Comparison of ENCODE assay signal across 8 cellular contexts in the genomic region with DNA sequence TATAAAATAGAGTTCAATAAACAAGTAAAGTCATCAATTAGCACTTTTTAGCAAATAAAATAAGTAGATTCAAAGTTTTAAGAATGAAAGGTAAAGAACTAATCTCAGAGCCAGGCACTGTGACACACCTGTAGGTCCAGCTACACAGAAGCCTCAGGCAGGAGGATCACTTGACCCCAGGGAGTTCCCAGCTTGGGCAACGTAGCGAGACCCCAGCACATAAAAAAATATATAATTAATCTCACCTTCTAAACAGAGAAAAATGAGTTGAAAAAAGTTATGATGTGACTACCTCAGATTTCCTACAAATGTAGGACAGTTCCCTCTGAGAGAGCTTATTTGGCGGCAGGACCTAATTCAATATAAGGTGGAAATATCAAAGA. TPM values are rescaled to one million over a fixed set of nuclear protein-coding genes. Genes with fewer than 3 reads are reported as not detected.
DNase-seq lines count a peak whose midpoint lies in the region; ATAC-seq and TF ChIP-seq lines count a peak whose summit lies in the region.

No MANE protein-coding gene starts in this region.

- H3K4me2 ChIP-seq in HCT116 (ENCODE audit: low read length): no peak overlapping the region

- no peak for TF ChIP-seq RAD21 in HCT116 (IDR thresholded peaks at IDR 0.05; ENCODE audit: low read depth)

- no peak overlapping the region for H3K9ac ChIP-seq in HCT116 (ENCODE audit: low read length)

- no peak for TF ChIP-seq CTCF in HCT116 (IDR thresholded peaks at IDR 0.05 in 2 of 3, conservative IDR thresholded peaks at IDR 0.05 in 1 of 3; ENCODE audit: borderline replicate concordance in 1 of 3, insufficient read depth in 1 of 3, low read depth in 2 of 3, low read length in 2 of 3)

- ATAC-seq in HCT116: no peak
- ATAC-seq in naive thymus-derived CD8-positive, alpha-beta T cell: peak; percentile 7 to 11
- no peak for ATAC-seq in left colon
- ATAC-seq in HG02970 (IDR thresholded peaks at IDR 0.05; ENCODE audit: low FRiP score, unreplicated experiment): no peak
- no peak for ATAC-seq in HG02852 (IDR thresholded peaks at IDR 0.05; ENCODE audit: unreplicated experiment)

- H3K36me3 ChIP-seq in CD4-positive, alpha-beta memory T cell (ENCODE audit: insufficient read depth, low read length): peaks cover 20% of the 10 kb centered on the region
- H3K36me3 ChIP-seq in HCT116 (ENCODE audit: control insufficient read depth in 1 of 2, insufficient read depth in 2 of 2, low read length in 2 of 2): peaks cover 38 to 43% of the 10 kb centered on the region in 2 experiments

- RAD21 ChIA-PET in HCT116 (lab: Charles Lee; ENCODE audit: low non-redundant PET in 1 of 2, low total read pairs in 2 of 2, uncharacterized antibody in 2 of 2, unreplicated experiment in 2 of 2): interaction anchor here (0.7 to 2.1 kb wide), 2 partner anchors 83 to 84 kb away, joined by 3 to 14 read pairs; no protein-coding TSS in a partner anchor

- H3K79me2 ChIP-seq in HCT116 (ENCODE audit: insufficient read depth, low read length): peaks cover 45% of the 10 kb centered on the region

- peaks cover 44 to 63% (median 52%) of the 10 kb centered on the region in 4 donors for H3K4me1 Mint-ChIP-seq in CD4-positive, alpha-beta memory T cell
- H3K4me1 Mint-ChIP-seq in activated T-helper 2 cell treated with anti-CD3 and anti-CD28 coated beads, Interferon-gamma antibody, Interleukin-2, Interleukin-4, amounts not matched to agents 10 μg/mL and 5 μg/mL and 100 μg/mL, durations not matched to agents 14 hours and 24 hours and 36 hours (ENCODE audit: low read depth): peaks cover 74% of the 10 kb centered on the region
- H3K4me1 Mint-ChIP-seq in naive thymus-derived CD8-positive, alpha-beta T cell: peaks cover 31 to 66% (median 57%) of the 10 kb centered on the region in 4 donors

- H3K9me3 ChIP-seq in CD4-positive, alpha-beta memory T cell (ENCODE audit: control insufficient read depth in 1 of 2, low read length in 2 of 2): no peaks in the 10 kb centered on the region
- no peaks in the 10 kb centered on the region for H3K9me3 ChIP-seq in HCT116 (ENCODE audit: control insufficient read depth in 1 of 2, insufficient read depth in 1 of 2, low read depth in 1 of 2, low read length in 2 of 2)

- DNase-seq in CD4-positive, alpha-beta memory T cell: no peak
- DNase-seq in HCT116 (ENCODE audit: low read depth, low spot score): no peak
- DNase-seq in activated T-helper 2 cell treated with anti-CD3 and anti-CD28 coated beads, Interferon-gamma antibody, Interleukin-2, Interleukin-4, amounts not matched to agents 10 μg/mL and 5 μg/mL and 100 μg/mL, durations not matched to agents 14 hours and 24 hours and 36 hours (ENCODE audit: low spot score): no peak
- no peak for DNase-seq in naive thymus-derived CD8-positive, alpha-beta T cell
- DNase-seq in left colon: no peak
- DNase-seq in DMS79 (lab: John Stamatoyannopoulos, UW): no peak

- no peak overlapping the region for H2AFZ ChIP-seq in HCT116 (ENCODE audit: low read depth, low read length, poor library complexity, severe bottlenecking)

- H3K36me3 Mint-ChIP-seq in CD4-positive, alpha-beta memory T cell: peaks cover 37 to 42% of the 10 kb centered on the region in 2 donors
- H3K36me3 Mint-ChIP-seq in activated T-helper 2 cell treated with anti-CD3 and anti-CD28 coated beads, Interferon-gamma antibody, Interleukin-2, Interleukin-4, amounts not matched to agents 10 μg/mL and 5 μg/mL and 100 μg/mL, durations not matched to agents 14 hours and 24 hours and 36 hours (ENCODE audit: low read depth): peaks cover 75% of the 10 kb centered on the region
- H3K36me3 Mint-ChIP-seq in naive thymus-derived CD8-positive, alpha-beta T cell: peaks cover 9 to 42% (median 32%) of the 10 kb centered on the region in 3 donors

- no peaks in the 10 kb centered on the region for H3K27me3 Mint-ChIP-seq in CD4-positive, alpha-beta memory T cell
- no peaks in the 10 kb centered on the region for H3K27me3 Mint-ChIP-seq in activated T-helper 2 cell treated with anti-CD3 and anti-CD28 coated beads, Interferon-gamma antibody, Interleukin-2, Interleukin-4, amounts not matched to agents 10 μg/mL and 5 μg/mL and 100 μg/mL, durations not matched to agents 14 hours and 24 hours and 36 hours (ENCODE audit: low read depth)
- no peaks in the 10 kb centered on the region for H3K27me3 Mint-ChIP-seq in naive thymus-derived CD8-positive, alpha-beta T cell

- H4K20me1 ChIP-seq in HCT116 (ENCODE audit: insufficient read depth): no peaks in the 10 kb centered on the region

- no peak for TF ChIP-seq POLR2A in HCT116 (IDR thresholded peaks at IDR 0.05; ENCODE audit: borderline replicate concordance, extremely low read depth, insufficient read depth, insufficient read length)

- peaks cover 58% of the 10 kb centered on the region for H3K4me1 ChIP-seq in CD4-positive, alpha-beta memory T cell (ENCODE audit: insufficient read depth, low read length)
- peaks cover 6 to 24% of the 10 kb centered on the region in 2 experiments; a peak in 2 of 4 replicates for H3K4me1 ChIP-seq in HCT116 (ENCODE audit: control insufficient read depth in 1 of 2, insufficient read depth in 2 of 2, low read length in 2 of 2)

- H3K4me3 ChIP-seq in CD4-positive, alpha-beta memory T cell (ENCODE audit: low read length in 2 of 2): peak overlapping the region; percentile 6 to 41
- H3K4me3 ChIP-seq in HCT116 (replicated peaks in 1 of 2; ENCODE audit: low read depth in 1 of 2, low read length in 2 of 2): no peak overlapping the region

- no peaks in the 10 kb centered on the region for H3K27me3 ChIP-seq in CD4-positive, alpha-beta memory T cell (ENCODE audit: insufficient read depth, low read length)
- no peaks in the 10 kb centered on the region for H3K27me3 ChIP-seq in HCT116 (ENCODE audit: insufficient read depth, low read length)

- H3K9me3 Mint-ChIP-seq in CD4-positive, alpha-beta memory T cell: no peaks in the 10 kb centered on the region
- no peaks in the 10 kb centered on the region for H3K9me3 Mint-ChIP-seq in activated T-helper 2 cell treated with anti-CD3 and anti-CD28 coated beads, Interferon-gamma antibody, Interleukin-2, Interleukin-4, amounts not matched to agents 10 μg/mL and 5 μg/mL and 100 μg/mL, durations not matched to agents 14 hours and 24 hours and 36 hours
- H3K9me3 Mint-ChIP-seq in naive thymus-derived CD8-positive, alpha-beta T cell: no peaks in the 10 kb centered on the region

- CTCF ChIA-PET in CD4-positive, alpha-beta memory T cell (lab: Charles Lee; ENCODE audit: partially characterized antibody): interaction anchor here (0.7 to 11.0 kb wide), 111 partner anchors 9 to 1071 kb away, joined by 3 to 305 read pairs (median 6); partner anchors contain the start of genes ABHD4, AJUBA, DAD1 and MRPL52
- CTCF ChIA-PET in HCT116 (lab: Charles Lee): interaction anchor here (0.6 to 4.8 kb wide), 29 partner anchors 8 to 417 kb away, joined by 3 to 93 read pairs (median 5); partner anchors contain the start of genes ABHD4, DAD1, LRP10 and OR6J1

- peak overlapping the region; percentile 69 for H3K27ac ChIP-seq in CD4-positive, alpha-beta memory T cell (ENCODE audit: low read depth, low read length)
- H3K27ac ChIP-seq in HCT116 (ENCODE audit: low read depth, low read length): peak overlapping the region; percentile 27; the same call in 1 of the 2 replicates

- BruUV-seq in HCT116 (replicated peaks; lab: Mats Ljungman, UMichigan): no TSS peak

- H3K9me2 ChIP-seq in HCT116 (ENCODE audit: insufficient read depth): no peaks in the 10 kb centered on the region

- H3K4me3 Mint-ChIP-seq in CD4-positive, alpha-beta memory T cell: peak overlapping the region; percentile 54 to 85 (median 80)
- H3K4me3 Mint-ChIP-seq in activated T-helper 2 cell treated with anti-CD3 and anti-CD28 coated beads, Interferon-gamma antibody, Interleukin-2, Interleukin-4, amounts not matched to agents 10 μg/mL and 5 μg/mL and 100 μg/mL, durations not matched to agents 14 hours and 24 hours and 36 hours (ENCODE audit: low read depth): peak overlapping the region; percentile 89
- H3K4me3 Mint-ChIP-seq in naive thymus-derived CD8-positive, alpha-beta T cell: peak overlapping the region; percentile 61 to 89 (median 82)

- POLR2A ChIA-PET in CD4-positive, alpha-beta memory T cell (lab: Charles Lee; ENCODE audit: partially characterized antibody): interaction anchor here (0.6 to 19.8 kb wide), 76 partner anchors 14 to 1626 kb away, joined by 3 to 1226 read pairs (median 6); partner anchors contain the start of genes ABHD4, ACIN1, C14orf119 and DAD1
- POLR2A ChIA-PET in HCT116 (lab: Charles Lee): interaction anchor here (0.6 to 1.9 kb wide), 3 partner anchors 20 to 143 kb away, joined by 3 to 18 read pairs (median 7); partner anchors contain the start of gene DAD1
- POLR2A ChIA-PET in naive thymus-derived CD8-positive, alpha-beta T cell (lab: Charles Lee): interaction anchor here (0.6 to 8.3 kb wide), 48 partner anchors 9 to 821 kb away, joined by 3 to 249 read pairs (median 5); partner anchors contain the start of genes ABHD4, DAD1, LRP10 and OXA1L

- H3K27ac Mint-ChIP-seq in CD4-positive, alpha-beta memory T cell: peak overlapping the region; percentile 95 to 100 (median 98)
- H3K27ac Mint-ChIP-seq in activated T-helper 2 cell treated with anti-CD3 and anti-CD28 coated beads, Interferon-gamma antibody, Interleukin-2, Interleukin-4, amounts not matched to agents 10 μg/mL and 5 μg/mL and 100 μg/mL, durations not matched to agents 14 hours and 24 hours and 36 hours: peak overlapping the region; percentile 96
- H3K27ac Mint-ChIP-seq in naive thymus-derived CD8-positive, alpha-beta T cell: peak overlapping the region; percentile 95 to 100 (median 99)

- intact Hi-C loops in CD4-positive, alpha-beta memory T cell (cut with micrococcal nuclease): loop anchor here (1.0 to 5.0 kb wide), 19 partner anchors 8 to 701 kb away; partner anchors contain the start of genes CDH24, DAD1, LRP10 and MRPL52
- intact Hi-C loops in HCT116 (cut with micrococcal nuclease): loop anchor here (1.0 to 5.0 kb wide), 3 partner anchors 83 to 284 kb away; partner anchors contain the start of gene OXA1L
- intact Hi-C loops in activated T-helper 2 cell treated with anti-CD3 and anti-CD28 coated beads, Interferon-gamma antibody, Interleukin-2, Interleukin-4, amounts not matched to agents 10 μg/mL and 5 μg/mL and 100 μg/mL, durations not matched to agents 14 hours and 24 hours and 36 hours (cut with micrococcal nuclease): loop anchor here (1.0 to 5.0 kb wide), 10 partner anchors 8 to 652 kb away; partner anchors contain the start of genes AJUBA and DAD1
- intact Hi-C loops in left colon (cut with DNase I, micrococcal nuclease): loop anchor here in 1 of 2 donors (10.0 kb wide), 1 partner anchor 85 kb away; no protein-coding TSS in a partner anchor

RNA-seq across cellular contexts. Expression of gene DAD1, which starts 19.3 kb away (rescaled TPM):
- 100 to 1,000 TPM; 110 to 124 TPM for total RNA-seq in CD4-positive, alpha-beta memory T cell
- polyA plus RNA-seq in CD4-positive, alpha-beta memory T cell: 100 to 1,000 TPM; 602 to 735 TPM
- 162 TPM for total RNA-seq in HCT116 (2021; ENCODE audit: unreplicated experiment)
- 142 and 163 TPM in 2 replicates for polyA plus RNA-seq in HCT116 (2012)
- total RNA-seq in activated T-helper 2 cell treated with anti-CD3 and anti-CD28 coated beads, Interferon-gamma antibody, Interleukin-2, Interleukin-4, amounts not matched to agents 10 μg/mL and 5 μg/mL and 100 μg/mL, durations not matched to agents 14 hours and 24 hours and 36 hours: 246 and 256 TPM in 2 replicates
- total RNA-seq in naive thymus-derived CD8-positive, alpha-beta T cell: 100 to 1,000 TPM; 120 to 122 TPM
- 100 to 1,000 TPM; 610 to 660 (median 642) TPM for polyA plus RNA-seq in naive thymus-derived CD8-positive, alpha-beta T cell
- total RNA-seq in left colon: 100 to 1,000 TPM; 139 to 142 TPM

RNA-seq across cellular contexts. Expression of gene ABHD4, which starts 28.4 kb away (rescaled TPM):
- total RNA-seq in CD4-positive, alpha-beta memory T cell: 10 to 100 TPM; 18.8 to 22.4 TPM
- polyA plus RNA-seq in CD4-positive, alpha-beta memory T cell: 10 to 100 TPM in 1 of 2 donors, 1 to 10 TPM in 1; 6.2 to 12.9 TPM
- total RNA-seq in HCT116 (2021; ENCODE audit: unreplicated experiment): 9.4 TPM
- 6.2 and 8.4 TPM in 2 replicates for polyA plus RNA-seq in HCT116 (2012)
- 9.2 and 10.8 TPM in 2 replicates for total RNA-seq in activated T-helper 2 cell treated with anti-CD3 and anti-CD28 coated beads, Interferon-gamma antibody, Interleukin-2, Interleukin-4, amounts not matched to agents 10 μg/mL and 5 μg/mL and 100 μg/mL, durations not matched to agents 14 hours and 24 hours and 36 hours
- total RNA-seq in naive thymus-derived CD8-positive, alpha-beta T cell: 10 to 100 TPM; 22.2 to 22.6 TPM
- polyA plus RNA-seq in naive thymus-derived CD8-positive, alpha-beta T cell: 10 to 100 TPM in 2 of 3 donors, 1 to 10 TPM in 1; 8.7 to 11.9 (median 11.1) TPM
- total RNA-seq in left colon: 10 to 100 TPM; 16.9 to 19.5 TPM

Comparison
In these comparisons a context has a peak if more than half of its experiments do, and no peak if none do; other contexts are left out.
1. H3K4me3 ChIP-seq: peak in CD4-positive, alpha-beta memory T cell (2 of 2); none in HCT116 (0 of 2).
2. ATAC-seq: peak in naive thymus-derived CD8-positive, alpha-beta T cell (2 of 2); none in HCT116 (single experiment), left colon (single experiment), HG02970 (single experiment) and HG02852 (single experiment).
3. Peak in every context shown above with its lines, with median percentiles within 50 percentile points of each other: H3K27ac Mint-ChIP-seq and H3K4me3 Mint-ChIP-seq.